In genomic region chr2:197234792-197235191, GRCh38 we compare ENCODE assay signal across 19 cellular contexts.
DNase-seq lines count a peak whose midpoint lies in the region; ATAC-seq, FAIRE-seq and TF ChIP-seq lines count a peak whose summit lies in the region.
"Had no signal": no experiment of that assay in that cellular context is flagged by ENCODE, and none has a peak within 500 bp of the region (broad histone marks: within the 10 kb centered on the region; RNA-seq: fewer than 3 reads in every experiment).

No MANE protein-coding gene starts in this region.

- DNase-seq in activated CD4-positive, alpha-beta T cell treated with anti-CD3 and anti-CD28 coated beads, Interleukin-2, amount 10 ng/mL, durations not matched to agents 7 days and 5 days: no peak
- DNase-seq in activated CD4-positive, alpha-beta T cell treated with anti-CD3 and anti-CD28 coated beads for 4 hours: no peak
- peak; percentile 9 for DNase-seq in NT2/D1 (ENCODE audit: low read depth, low spot score)
- DNase-seq in activated naive CD8-positive, alpha-beta T cell treated with anti-CD3 and anti-CD28 coated beads, Interleukin-2, amount 50 U/mL, for 24 hours: no peak
- DNase-seq in neural progenitor cell (ENCODE audit: low spot score): peak; percentile 53
- DNase-seq in RCC 7860 (ENCODE audit: low spot score): no peak
- DNase-seq: activated CD4-positive, alpha-beta T cell treated with anti-CD3 and anti-CD28 coated beads, Interleukin-2, amount 50 U/mL, for 4 hours; HFFc6; islet precursor cell; NCI-H1436 treated with DMSO at 0.1 percent for 48 hours; NCI-H2171 treated with DMSO at 0.1 percent for 48 hours; NCI-H526; right cardiac atrium; stimulated activated CD8-positive, alpha-beta memory T cell treated with anti-CD3 and anti-CD28 coated beads, Interleukin-4, amount 100 ng/mL, for 48 hours had no signal

- no peaks in the 10 kb centered on the region for H3K27me3 Mint-ChIP-seq in activated CD4-positive, alpha-beta T cell treated with anti-CD3 and anti-CD28 coated beads, Interleukin-2, amount 10 ng/mL, durations not matched to agents 7 days and 5 days
- no peaks in the 10 kb centered on the region for H3K27me3 Mint-ChIP-seq in activated naive CD8-positive, alpha-beta T cell treated with anti-CD3 and anti-CD28 coated beads, Interleukin-2, amount 50 U/mL, for 24 hours
- H3K27me3 Mint-ChIP-seq in neural progenitor cell (ENCODE audit: insufficient read depth, low read depth): peaks cover 4% of the 10 kb centered on the region

- FAIRE-seq in RCC 7860 (lab: Jason Lieb, UNC): no peak
- FAIRE-seq: A549, bronchial epithelial cell had no signal

- POLR2A ChIA-PET in activated CD4-positive, alpha-beta T cell treated with anti-CD3 and anti-CD28 coated beads, Interleukin-2, amount 10 ng/mL, durations not matched to agents 7 days and 5 days (lab: Charles Lee): no interaction called here

- H3K4me3 ChIP-seq in NT2/D1 (ENCODE audit: insufficient read length, low read depth) (no peak overlapping the region), neural progenitor cell (no peak overlapping the region)
- H3K4me3 ChIP-seq: A549, thoracic aorta had no signal

- H3K4me3 Mint-ChIP-seq in activated CD4-positive, alpha-beta T cell treated with anti-CD3 and anti-CD28 coated beads, Interleukin-2, amount 10 ng/mL, durations not matched to agents 7 days and 5 days: no peak overlapping the region
- H3K4me3 Mint-ChIP-seq in activated naive CD8-positive, alpha-beta T cell treated with anti-CD3 and anti-CD28 coated beads, Interleukin-2, amount 50 U/mL, for 24 hours: no peak overlapping the region
- H3K4me3 Mint-ChIP-seq in neural progenitor cell: no peak overlapping the region
- H3K4me3 Mint-ChIP-seq: HFFc6 had no signal

- peaks cover 58% of the 10 kb centered on the region for H3K36me3 Mint-ChIP-seq in activated CD4-positive, alpha-beta T cell treated with anti-CD3 and anti-CD28 coated beads, Interleukin-2, amount 10 ng/mL, durations not matched to agents 7 days and 5 days (ENCODE audit: low read depth)
- H3K36me3 Mint-ChIP-seq in activated naive CD8-positive, alpha-beta T cell treated with anti-CD3 and anti-CD28 coated beads, Interleukin-2, amount 50 U/mL, for 24 hours (ENCODE audit: low read depth): peaks cover 22% of the 10 kb centered on the region
- no peaks in the 10 kb centered on the region for H3K36me3 Mint-ChIP-seq in neural progenitor cell

- peaks cover 11% of the 10 kb centered on the region for H3F3A ChIP-seq in neural progenitor cell (ENCODE audit: low read depth)

- peaks cover 92% of the 10 kb centered on the region for H3K4me1 Mint-ChIP-seq in activated CD4-positive, alpha-beta T cell treated with anti-CD3 and anti-CD28 coated beads, Interleukin-2, amount 10 ng/mL, durations not matched to agents 7 days and 5 days
- peaks cover 96% of the 10 kb centered on the region for H3K4me1 Mint-ChIP-seq in activated naive CD8-positive, alpha-beta T cell treated with anti-CD3 and anti-CD28 coated beads, Interleukin-2, amount 50 U/mL, for 24 hours
- H3K4me1 Mint-ChIP-seq in neural progenitor cell: peaks cover 17% of the 10 kb centered on the region

- no peaks in the 10 kb centered on the region for H3K79me2 ChIP-seq in neural progenitor cell (ENCODE audit: low read depth)

- H3K9ac ChIP-seq in NT2/D1 (ENCODE audit: insufficient read length, low read depth) (no peak overlapping the region), neural progenitor cell (no peak overlapping the region)

- no peaks in the 10 kb centered on the region for H3K36me3 ChIP-seq in NT2/D1 (ENCODE audit: insufficient read depth, insufficient read length, low read length)
- no peaks in the 10 kb centered on the region for H3K36me3 ChIP-seq in neural progenitor cell
- H3K36me3 ChIP-seq: thoracic aorta had no signal

- H3K27ac ChIP-seq in neural progenitor cell: no peak overlapping the region
- H3K27ac ChIP-seq: A549, thoracic aorta had no signal

- CTCF ChIA-PET in activated CD4-positive, alpha-beta T cell treated with anti-CD3 and anti-CD28 coated beads, Interleukin-2, amount 10 ng/mL, durations not matched to agents 7 days and 5 days (lab: Charles Lee): interaction anchor here (1.1 to 4.3 kb wide), 2 partner anchors 22 to 62 kb away, joined by 3 to 13 read pairs; no protein-coding TSS in a partner anchor

- ATAC-seq in activated naive CD8-positive, alpha-beta T cell treated with anti-CD3 and anti-CD28 coated beads, Interleukin-2, amount 50 U/mL, for 24 hours: no peak
- ATAC-seq in HG03565 (IDR thresholded peaks at IDR 0.05; ENCODE audit: unreplicated experiment): no peak
- ATAC-seq in HG03342 (IDR thresholded peaks at IDR 0.05; ENCODE audit: unreplicated experiment): no peak
- ATAC-seq: A549, right cardiac atrium had no signal

- H3K27me3 ChIP-seq in NT2/D1 (ENCODE audit: insufficient read depth, insufficient read length): no peaks in the 10 kb centered on the region
- H3K27me3 ChIP-seq in neural progenitor cell: no peaks in the 10 kb centered on the region

- H3K9me3 ChIP-seq in NT2/D1 (ENCODE audit: insufficient read depth, low read length): no peaks in the 10 kb centered on the region
- H3K9me3 ChIP-seq in neural progenitor cell (ENCODE audit: low read depth): no peaks in the 10 kb centered on the region
- H3K9me3 ChIP-seq: A549, thoracic aorta had no signal

- H2AFZ ChIP-seq in neural progenitor cell (replicated peaks): no peak overlapping the region

- TF ChIP-seq CTCF in neural progenitor cell (IDR thresholded peaks at IDR 0.05): no peak

- H4K20me1 ChIP-seq in neural progenitor cell (ENCODE audit: low read depth): no peaks in the 10 kb centered on the region

- H3K4me2 ChIP-seq in neural progenitor cell: peak overlapping the region; percentile 10
- H3K4me2 ChIP-seq: A549 had no signal

- H3K9me3 Mint-ChIP-seq in activated CD4-positive, alpha-beta T cell treated with anti-CD3 and anti-CD28 coated beads, Interleukin-2, amount 10 ng/mL, durations not matched to agents 7 days and 5 days: no peaks in the 10 kb centered on the region
- H3K9me3 Mint-ChIP-seq in activated naive CD8-positive, alpha-beta T cell treated with anti-CD3 and anti-CD28 coated beads, Interleukin-2, amount 50 U/mL, for 24 hours: no peaks in the 10 kb centered on the region
- no peaks in the 10 kb centered on the region for H3K9me3 Mint-ChIP-seq in neural progenitor cell
- H3K9me3 Mint-ChIP-seq: HFFc6 had no signal

- H3K27ac Mint-ChIP-seq in activated CD4-positive, alpha-beta T cell treated with anti-CD3 and anti-CD28 coated beads, Interleukin-2, amount 10 ng/mL, durations not matched to agents 7 days and 5 days: peak overlapping the region; percentile 38
- H3K27ac Mint-ChIP-seq in activated naive CD8-positive, alpha-beta T cell treated with anti-CD3 and anti-CD28 coated beads, Interleukin-2, amount 50 U/mL, for 24 hours: peak overlapping the region; percentile 84
- no peak overlapping the region for H3K27ac Mint-ChIP-seq in neural progenitor cell
- H3K27ac Mint-ChIP-seq: HFFc6 had no signal

- H3K4me1 ChIP-seq in NT2/D1 (ENCODE audit: insufficient read depth, insufficient read length) (no peaks in the 10 kb centered on the region), neural progenitor cell (peaks cover 10% of the 10 kb centered on the region)
- H3K4me1 ChIP-seq: A549 had no signal

Comparison
In these comparisons a context has a peak if more than half of its experiments do, and no peak if none do; other contexts are left out.
1. DNase-seq: peak in NT2/D1 (single experiment) and neural progenitor cell (single experiment); none in activated CD4-positive, alpha-beta T cell treated with anti-CD3 and anti-CD28 coated beads, Interleukin-2, amount 10 ng/mL, durations not matched to agents 7 days and 5 days (single experiment), activated CD4-positive, alpha-beta T cell treated with anti-CD3 and anti-CD28 coated beads for 4 hours (0 of 2), activated naive CD8-positive, alpha-beta T cell treated with anti-CD3 and anti-CD28 coated beads, Interleukin-2, amount 50 U/mL, for 24 hours (single experiment) and RCC 7860 (single experiment).